Comparison of ENCODE assay signal across 23 cellular contexts in genomic region chr3:117443014-117443413, GRCh38.
DNase-seq lines count a peak whose midpoint lies in the region; ATAC-seq and TF ChIP-seq lines count a peak whose summit lies in the region.
"Had no signal": no experiment of that assay in that cellular context is flagged by ENCODE, and none has a peak within 500 bp of the region (broad histone marks: within the 10 kb centered on the region; RNA-seq: fewer than 3 reads in every experiment).

No MANE protein-coding gene starts in this region.

- no peaks in the 10 kb centered on the region for H3K27me3 Mint-ChIP-seq in nephron (ENCODE audit: low read depth)
- H3K27me3 Mint-ChIP-seq: activated CD8-positive, alpha-beta T cell treated with anti-CD3 and anti-CD28 coated beads for 36 hours; CD4-positive, alpha-beta T cell; central memory CD8-positive, alpha-beta T cell; natural killer cell treated with Interleukin-12 subunit alpha and Interleukin-12 subunit beta and Interleukin-15 and Interleukin-18, amount 100 ng/mL, for 72 hours had no signal

- peak overlapping the region in 2 of 3 experiments; percentile 53 to 72 for H3K27ac Mint-ChIP-seq in nephron
- H3K27ac Mint-ChIP-seq: activated CD8-positive, alpha-beta T cell treated with anti-CD3 and anti-CD28 coated beads for 36 hours; CD4-positive, alpha-beta T cell; H9; natural killer cell treated with Interleukin-12 subunit alpha and Interleukin-12 subunit beta and Interleukin-15 and Interleukin-18, amount 100 ng/mL, for 72 hours; T-helper 1 cell treated with Interleukin-12 subunit alpha and Interleukin-12 subunit beta and Interleukin-4 antibody, amounts not matched to agents 30 μg/mL and 1 μg/mL, for 36 hours; WTC11 had no signal

- no peak for ATAC-seq in HG03378 (IDR thresholded peaks at IDR 0.05; ENCODE audit: unreplicated experiment)
- ATAC-seq in GM19452 (IDR thresholded peaks at IDR 0.05; ENCODE audit: unreplicated experiment), result no peak
- ATAC-seq in HG02678 (IDR thresholded peaks at IDR 0.05; ENCODE audit: unreplicated experiment), result no peak
- ATAC-seq: activated CD8-positive, alpha-beta T cell treated with anti-CD3 and anti-CD28 coated beads for 36 hours; natural killer cell treated with Interleukin-12 subunit alpha and Interleukin-12 subunit beta and Interleukin-15 and Interleukin-18, amount 100 ng/mL, for 72 hours; PC-3; WTC11 had no signal

- DNase-seq in H4 (ENCODE audit: low spot score) (peak; percentile 7), OCI-M1 (lab: John Stamatoyannopoulos, UW) (peak; percentile 90), dedifferentiated amniotic fluid mesenchymal stem cell (ENCODE audit: extremely low spot score) (peak; percentile 51), NCI-H146 treated with DMSO at 0.1 percent for 48 hours (lab: John Stamatoyannopoulos, UW; ENCODE audit: unreplicated experiment) (no peak)
- DNase-seq: activated CD8-positive, alpha-beta T cell treated with anti-CD3 and anti-CD28 coated beads for 36 hours; activated naive CD4-positive, alpha-beta T cell; CD4-positive, alpha-beta T cell; DMS79; H9; mesendoderm; PC-3; spleen; stimulated activated CD4-positive, alpha-beta T cell treated with anti-CD3 and anti-CD28 coated beads, Interleukin-4, amount 100 ng/mL, for 4 hours; stomach; transverse colon had no signal

- H3K9me3 Mint-ChIP-seq in nephron, result no peaks in the 10 kb centered on the region
- H3K9me3 Mint-ChIP-seq: activated CD8-positive, alpha-beta T cell treated with anti-CD3 and anti-CD28 coated beads for 36 hours; CD4-positive, alpha-beta T cell; H9; natural killer cell treated with Interleukin-12 subunit alpha and Interleukin-12 subunit beta and Interleukin-15 and Interleukin-18, amount 100 ng/mL, for 72 hours; T-helper 1 cell treated with Interleukin-12 subunit alpha and Interleukin-12 subunit beta and Interleukin-4 antibody, amounts not matched to agents 30 μg/mL and 1 μg/mL, for 36 hours; WTC11 had no signal

- H3K36me3 Mint-ChIP-seq in nephron (ENCODE audit: low read depth), result no peaks in the 10 kb centered on the region
- H3K36me3 Mint-ChIP-seq: natural killer cell treated with Interleukin-12 subunit alpha and Interleukin-12 subunit beta and Interleukin-15 and Interleukin-18, amount 100 ng/mL, for 72 hours; WTC11 had no signal

- TF ChIP-seq CTCF in nephron (IDR thresholded peaks at IDR 0.05; ENCODE audit: unreplicated experiment in 3 of 3), result no peak

- peaks cover 19% of the 10 kb centered on the region for H3K4me1 Mint-ChIP-seq in nephron
- H3K4me1 Mint-ChIP-seq: central memory CD8-positive, alpha-beta T cell had no signal

- H3K4me3 Mint-ChIP-seq in nephron, result no peak overlapping the region
- H3K4me3 Mint-ChIP-seq: activated CD8-positive, alpha-beta T cell treated with anti-CD3 and anti-CD28 coated beads for 36 hours; CD4-positive, alpha-beta T cell; central memory CD8-positive, alpha-beta T cell; H9; natural killer cell treated with Interleukin-12 subunit alpha and Interleukin-12 subunit beta and Interleukin-15 and Interleukin-18, amount 100 ng/mL, for 72 hours; T-helper 1 cell treated with Interleukin-12 subunit alpha and Interleukin-12 subunit beta and Interleukin-4 antibody, amounts not matched to agents 30 μg/mL and 1 μg/mL, for 36 hours; WTC11 had no signal
